In the genomic region with DNA sequence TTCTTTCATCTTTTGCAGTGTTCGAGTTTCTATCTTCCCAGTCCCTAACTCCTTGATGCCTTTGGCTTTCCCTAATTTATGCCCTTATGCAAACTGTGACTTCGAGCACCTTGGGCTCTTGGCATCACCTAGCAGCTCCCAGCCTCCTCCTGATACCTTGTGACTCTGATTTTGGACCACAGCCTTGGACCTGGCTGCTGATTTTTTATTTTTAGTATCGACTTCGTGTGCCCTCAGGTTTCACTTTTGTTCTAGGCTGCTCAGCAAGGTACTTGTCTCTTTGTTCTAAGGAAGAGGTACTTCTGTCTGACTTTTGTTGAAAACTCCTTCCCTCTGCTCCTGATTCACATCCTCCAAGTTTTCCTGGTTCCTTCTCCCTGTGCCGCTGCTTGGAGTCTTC, we compare ENCODE assay signal across 1 cellular context.
TF ChIP-seq lines count a peak whose summit lies in the region.

No MANE protein-coding gene starts in this region.

TF ChIP-seq in HCT116, 20 proteins besides CTCF, POLR2A, EP300 and RAD21:
- TF ChIP-seq, protein P1, sequence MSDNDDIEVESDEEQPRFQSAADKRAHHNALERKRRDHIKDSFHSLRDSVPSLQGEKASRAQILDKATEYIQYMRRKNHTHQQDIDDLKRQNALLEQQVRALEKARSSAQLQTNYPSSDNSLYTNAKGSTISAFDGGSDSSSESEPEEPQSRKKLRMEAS (IDR thresholded peaks at IDR 0.05): no peak
- no peak for TF ChIP-seq YY1 (IDR thresholded peaks at IDR 0.05; ENCODE audit: extremely low read depth, insufficient replicate concordance, low read depth, low read length)
- TF ChIP-seq EGR1 (IDR thresholded peaks at IDR 0.05; ENCODE audit: low read depth): no peak
- TF ChIP-seq FOSL1 (IDR thresholded peaks at IDR 0.05; ENCODE audit: low read depth): no peak
- no peak for TF ChIP-seq CBX3 (IDR thresholded peaks at IDR 0.05; ENCODE audit: low read depth)
- no peak for TF ChIP-seq POLR2AphosphoS5 (IDR thresholded peaks at IDR 0.05; ENCODE audit: low read depth, low read length)
- TF ChIP-seq ZFX (IDR thresholded peaks at IDR 0.05): no peak
- no peak for TF ChIP-seq CEBPB (IDR thresholded peaks at IDR 0.05; ENCODE audit: low read depth)
- TF ChIP-seq SP1 (IDR thresholded peaks at IDR 0.05; ENCODE audit: low read depth): no peak
- no peak for TF ChIP-seq ELF1 (IDR thresholded peaks at IDR 0.05; ENCODE audit: borderline replicate concordance, low read depth)
- TF ChIP-seq JUND (IDR thresholded peaks at IDR 0.05): no peak
- TF ChIP-seq, protein P2, sequence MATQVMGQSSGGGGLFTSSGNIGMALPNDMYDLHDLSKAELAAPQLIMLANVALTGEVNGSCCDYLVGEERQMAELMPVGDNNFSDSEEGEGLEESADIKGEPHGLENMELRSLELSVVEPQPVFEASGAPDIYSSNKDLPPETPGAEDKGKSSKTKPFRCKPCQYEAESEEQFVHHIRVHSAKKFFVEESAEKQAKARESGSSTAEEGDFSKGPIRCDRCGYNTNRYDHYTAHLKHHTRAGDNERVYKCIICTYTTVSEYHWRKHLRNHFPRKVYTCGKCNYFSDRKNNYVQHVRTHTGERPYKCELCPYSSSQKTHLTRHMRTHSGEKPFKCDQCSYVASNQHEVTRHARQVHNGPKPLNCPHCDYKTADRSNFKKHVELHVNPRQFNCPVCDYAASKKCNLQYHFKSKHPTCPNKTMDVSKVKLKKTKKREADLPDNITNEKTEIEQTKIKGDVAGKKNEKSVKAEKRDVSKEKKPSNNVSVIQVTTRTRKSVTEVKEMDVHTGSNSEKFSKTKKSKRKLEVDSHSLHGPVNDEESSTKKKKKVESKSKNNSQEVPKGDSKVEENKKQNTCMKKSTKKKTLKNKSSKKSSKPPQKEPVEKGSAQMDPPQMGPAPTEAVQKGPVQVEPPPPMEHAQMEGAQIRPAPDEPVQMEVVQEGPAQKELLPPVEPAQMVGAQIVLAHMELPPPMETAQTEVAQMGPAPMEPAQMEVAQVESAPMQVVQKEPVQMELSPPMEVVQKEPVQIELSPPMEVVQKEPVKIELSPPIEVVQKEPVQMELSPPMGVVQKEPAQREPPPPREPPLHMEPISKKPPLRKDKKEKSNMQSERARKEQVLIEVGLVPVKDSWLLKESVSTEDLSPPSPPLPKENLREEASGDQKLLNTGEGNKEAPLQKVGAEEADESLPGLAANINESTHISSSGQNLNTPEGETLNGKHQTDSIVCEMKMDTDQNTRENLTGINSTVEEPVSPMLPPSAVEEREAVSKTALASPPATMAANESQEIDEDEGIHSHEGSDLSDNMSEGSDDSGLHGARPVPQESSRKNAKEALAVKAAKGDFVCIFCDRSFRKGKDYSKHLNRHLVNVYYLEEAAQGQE (IDR thresholded peaks at IDR 0.05; ENCODE audit: low read depth): no peak
- TF ChIP-seq SIN3A (IDR thresholded peaks at IDR 0.05; ENCODE audit: low read depth): no peak
